8 cellular contexts compared by ENCODE assay signal in the genomic region with DNA sequence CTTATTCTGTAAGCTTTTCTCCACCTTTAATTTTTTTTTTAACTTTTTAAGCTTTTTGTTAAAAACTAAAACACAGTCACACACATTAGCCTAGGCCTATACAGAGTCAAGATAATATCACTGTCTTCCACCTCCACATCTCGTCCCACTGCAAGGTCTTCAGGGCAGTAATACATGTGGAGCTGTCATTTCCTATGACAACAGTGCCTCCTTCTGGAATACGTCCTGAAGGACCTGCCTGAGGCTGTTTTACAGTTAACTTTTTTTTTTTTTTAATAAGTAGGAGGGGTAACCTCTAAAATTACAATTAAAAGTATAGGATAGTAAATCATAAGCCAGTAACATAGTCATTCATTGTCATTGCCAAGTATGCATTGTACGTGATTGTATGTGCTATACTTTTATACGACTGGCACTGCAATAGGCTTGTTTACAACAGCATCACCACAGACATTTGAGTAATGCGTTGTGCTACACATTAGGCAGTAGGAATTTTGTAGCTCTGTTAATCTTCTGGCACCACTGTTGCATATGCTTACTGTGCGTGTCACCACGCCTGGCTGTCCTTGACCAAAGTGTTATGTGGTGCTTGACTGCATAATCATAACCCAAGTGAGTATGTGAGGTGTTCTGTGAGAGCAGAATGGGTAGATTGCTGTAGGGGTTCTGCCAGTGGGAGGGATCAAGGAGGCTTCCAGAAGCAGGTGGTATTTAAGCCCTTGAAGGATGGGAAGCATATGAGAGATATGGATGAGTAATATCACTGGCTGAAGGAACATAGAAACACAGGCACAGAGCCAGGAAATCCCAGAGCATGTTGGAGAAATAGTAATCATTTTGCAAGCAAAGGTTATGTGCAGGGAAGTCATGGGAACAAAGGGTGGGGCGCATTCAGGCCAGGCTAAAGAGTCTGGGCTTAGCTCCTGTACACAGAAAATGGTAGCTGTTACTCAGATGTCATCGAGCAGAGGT. TPM values are rescaled to one million over a fixed set of nuclear protein-coding genes. Genes with fewer than 3 reads are reported as not detected.
DNase-seq lines count a peak whose midpoint lies in the region; ATAC-seq, FAIRE-seq and TF ChIP-seq lines count a peak whose summit lies in the region.

No MANE protein-coding gene starts in this region.

- DNase-seq in DMS 273 (lab: John Stamatoyannopoulos, UW; ENCODE audit: unreplicated experiment) (peak; percentile 69), HUDEP-2 (lab: John Stamatoyannopoulos, UW; ENCODE audit: unreplicated experiment in 76 of 76) (peak in 60 of 76 experiments; percentile 3 to 75 (median 42)), islet precursor cell (peak; percentile 60), putamen (ENCODE audit: low spot score) (no peak), frontal cortex (ENCODE audit: low spot score in 2 of 2) (no peak), NCI-H1092 treated with DMSO at 0.1 percent for 48 hours (lab: John Stamatoyannopoulos, UW) (no peak)

- TF ChIP-seq CTCF in WI38 (IDR thresholded peaks at IDR 0.05; ENCODE audit: low read depth, low read length), result peak; percentile 33; the same call in 1 of the 2 replicates

- ATAC-seq in HG02623 (IDR thresholded peaks at IDR 0.05; ENCODE audit: unreplicated experiment), result no peak

- no peak overlapping the region for H3K4me3 ChIP-seq in WI38 (ENCODE audit: low read depth, low read length)

- FAIRE-seq in frontal cortex (lab: Jason Lieb, UNC), result no peak

RNA-seq across cellular contexts. Expression of gene FBXO22, which starts 18.3 kb away (rescaled TPM):
- total RNA-seq in frontal cortex, result 14.3 TPM

Comparison
In these comparisons a context has a peak if more than half of its experiments do, and no peak if none do; other contexts are left out.
1. DNase-seq: peak in DMS 273 (single experiment), HUDEP-2 (60 of 76) and islet precursor cell (single experiment); none in putamen (single experiment), frontal cortex (0 of 2) and NCI-H1092 treated with DMSO at 0.1 percent for 48 hours (single experiment).